ENCODE assay signal across 9 cellular contexts in the genomic region with DNA sequence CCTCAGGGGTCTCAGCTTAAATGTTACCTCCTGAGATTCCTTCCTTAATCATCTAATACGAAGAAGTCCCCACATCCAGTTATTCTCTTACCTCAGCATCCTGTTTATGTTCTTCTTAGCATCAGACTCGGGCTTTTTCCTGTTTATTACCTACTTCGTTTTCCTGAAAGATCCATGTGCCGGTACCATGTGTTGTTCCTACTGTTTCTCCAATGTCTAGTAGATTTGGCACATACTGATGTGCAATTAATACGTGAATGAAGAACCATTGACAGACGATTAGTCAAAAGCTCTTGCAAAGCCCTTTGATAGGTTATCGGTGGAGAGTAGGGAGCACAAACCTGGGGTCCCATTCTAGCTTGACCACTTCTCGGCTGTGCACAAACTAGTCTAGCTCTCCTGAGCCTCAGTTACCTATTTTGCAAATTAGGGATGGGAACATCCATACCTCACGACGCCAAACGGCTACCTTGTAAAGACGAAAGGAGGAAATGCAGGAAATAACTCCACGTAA. TPM values are rescaled to one million over a fixed set of nuclear protein-coding genes. Genes with fewer than 3 reads are reported as not detected.
A peak's percentile ranks its signal among the peaks of the same experiment; 100 is the strongest.
DNase-seq lines count a peak whose midpoint lies in the region; ATAC-seq and FAIRE-seq lines count a peak whose summit lies in the region.
"Had no signal": no experiment of that assay in that cellular context is flagged by ENCODE, and none has a peak within 500 bp of the region (broad histone marks: within the 10 kb centered on the region; RNA-seq: fewer than 3 reads in every experiment).

No MANE protein-coding gene starts in this region.

- H3K4me1 ChIP-seq in muscle layer of colon (ENCODE audit: insufficient read depth, low read length), result peaks cover 29% of the 10 kb centered on the region

- no peaks in the 10 kb centered on the region for H3K9me3 ChIP-seq in muscle layer of colon (ENCODE audit: low read length)

- H3K27me3 ChIP-seq in muscle layer of colon (ENCODE audit: control insufficient read depth in 1 of 2, insufficient read depth in 2 of 2, low read length in 2 of 2), result no peaks in the 10 kb centered on the region

- peak overlapping the region; percentile 99 for H3K27ac Mint-ChIP-seq in central memory CD8-positive, alpha-beta T cell (ENCODE audit: low read depth)

- ATAC-seq in central memory CD8-positive, alpha-beta T cell (replicated peaks; ENCODE audit: extremely low read depth, poor library complexity, severe bottlenecking), result no peak
- no peak for ATAC-seq in esophagus mucosa

- in situ Hi-C loops in ACHN (cut with HindIII; ENCODE audit: low pct_ligation_motif_present, low pct_unique_long_range_greater_than_20kb, low sequenced_read_pairs), result no loop called here

- FAIRE-seq in GM19239 (lab: Jason Lieb, UNC), result no peak
- FAIRE-seq: islet of Langerhans had no signal

- H3K4me3 Mint-ChIP-seq in central memory CD8-positive, alpha-beta T cell, result peak overlapping the region; percentile 83

- H3K36me3 Mint-ChIP-seq in central memory CD8-positive, alpha-beta T cell (ENCODE audit: insufficient read depth), result peaks cover 32% of the 10 kb centered on the region

- H3K9me3 Mint-ChIP-seq in central memory CD8-positive, alpha-beta T cell, result no peaks in the 10 kb centered on the region

- DNase-seq in ACHN (peak; percentile 44), GM19239 (ENCODE audit: insufficient read length, low spot score) (peak; percentile 23), NCI-H146 treated with DMSO at 0.1 percent for 48 hours (lab: John Stamatoyannopoulos, UW; ENCODE audit: unreplicated experiment) (peak; percentile 59), NCI-H2171 treated with DMSO at 0.1 percent for 48 hours (lab: John Stamatoyannopoulos, UW) (no peak), DMS153 (lab: John Stamatoyannopoulos, UW) (no peak)
- no peak for DNase-seq in central memory CD8-positive, alpha-beta T cell (ENCODE audit: low spot score in 2 of 2)

- H3K9ac ChIP-seq in muscle layer of colon (ENCODE audit: low read length), result peak overlapping the region; percentile 98

- H3K27me3 Mint-ChIP-seq in central memory CD8-positive, alpha-beta T cell, result no peaks in the 10 kb centered on the region

- peaks cover 44% of the 10 kb centered on the region for H3K4me1 Mint-ChIP-seq in central memory CD8-positive, alpha-beta T cell

- peak overlapping the region; percentile 83 for H3K27ac ChIP-seq in muscle layer of colon (ENCODE audit: low read depth, low read length)

- H3K4me3 ChIP-seq in muscle layer of colon (ENCODE audit: low read depth in 1 of 2, low read length in 2 of 2), result peak overlapping the region; percentile 78 to 98

- peaks cover 8% of the 10 kb centered on the region for H3K36me3 ChIP-seq in muscle layer of colon (ENCODE audit: insufficient read depth, low read length)

RNA-seq across cellular contexts. Expression of a gene that starts 0.7 kb away (rescaled TPM):
- 24.0 TPM for total RNA-seq in esophagus mucosa

Comparison
In these comparisons a context has a peak if more than half of its experiments do, and no peak if none do; other contexts are left out.
1. DNase-seq: peak in ACHN (single experiment), GM19239 (single experiment) and NCI-H146 treated with DMSO at 0.1 percent for 48 hours (single experiment); none in central memory CD8-positive, alpha-beta T cell (0 of 2), NCI-H2171 treated with DMSO at 0.1 percent for 48 hours (single experiment) and DMS153 (single experiment).